In genomic region chr15:64701051-64701450, GRCh38 we compare ENCODE assay signal across 9 cellular contexts.
DNase-seq lines count a peak whose midpoint lies in the region; ATAC-seq and TF ChIP-seq lines count a peak whose summit lies in the region.
"Had no signal": no experiment of that assay in that cellular context is flagged by ENCODE, and none has a peak within 500 bp of the region (broad histone marks: within the 10 kb centered on the region; RNA-seq: fewer than 3 reads in every experiment).

No MANE protein-coding gene starts in this region.

- H3K36me3 Mint-ChIP-seq in CD4-positive, alpha-beta T cell (ENCODE audit: low read depth): peaks cover 16% of the 10 kb centered on the region

- peaks cover 74% of the 10 kb centered on the region for H3K4me1 Mint-ChIP-seq in CD4-positive, alpha-beta T cell (ENCODE audit: low read depth)

- POLR2A ChIA-PET in CD4-positive, alpha-beta T cell (lab: Charles Lee): interaction anchor here (1.1 to 1.3 kb wide), 2 partner anchors 27 to 193 kb away, joined by 3 to 4 read pairs; no protein-coding TSS in a partner anchor

- H3F3A ChIP-seq in OCI-LY1 (ENCODE audit: insufficient read depth, low read length): no peaks in the 10 kb centered on the region

- no peak for ATAC-seq in CD4-positive, alpha-beta T cell (ENCODE audit: poor library complexity)
- ATAC-seq in GM21529 (IDR thresholded peaks at IDR 0.05; ENCODE audit: unreplicated experiment) (no peak), HG03159 (IDR thresholded peaks at IDR 0.05; ENCODE audit: unreplicated experiment) (no peak)

- no peak for TF ChIP-seq POLR2A in esophagus squamous epithelium (IDR thresholded peaks at IDR 0.05)

- H3K4me2 ChIP-seq in OCI-LY1 (ENCODE audit: low read length) (peak overlapping the region; percentile 76), parathyroid adenoma (ENCODE audit: low read length) (peak overlapping the region; percentile 84)

- H3K9ac ChIP-seq in OCI-LY1 (ENCODE audit: low read length) (peak overlapping the region; percentile 85; the same call in 1 of the 2 replicates), parathyroid adenoma (no peak overlapping the region)

- H3K27ac Mint-ChIP-seq in CD4-positive, alpha-beta T cell: peak overlapping the region; percentile 62

- 38 to 58% methylated on average over 3 of the region's 3 CpGs for WGBS in esophagus squamous epithelium, 2 donors

- CTCF ChIA-PET in CD4-positive, alpha-beta T cell (lab: Charles Lee): interaction anchor here (0.7 to 2.3 kb wide), 3 partner anchors 27 to 1761 kb away, joined by 3 to 9 read pairs (median 5); no protein-coding TSS in a partner anchor

- H3K4me3 ChIP-seq in OCI-LY1 (ENCODE audit: low read depth, low read length, poor library complexity, severe bottlenecking): peak overlapping the region; percentile 86
- peak overlapping the region in 3 of 4 donors; percentile 86 to 98 (median 92) for H3K4me3 ChIP-seq in esophagus squamous epithelium
- peak overlapping the region; percentile 26 for H3K4me3 ChIP-seq in parathyroid adenoma (ENCODE audit: low read depth, low read length)

- H3K9me3 ChIP-seq in CD4-positive, alpha-beta T cell (ENCODE audit: control insufficient read depth, low read length): no peaks in the 10 kb centered on the region
- H3K9me3 ChIP-seq in OCI-LY1 (ENCODE audit: low read length) (no peaks in the 10 kb centered on the region), esophagus squamous epithelium (no peaks in the 10 kb centered on the region), parathyroid adenoma (ENCODE audit: control insufficient read depth, low read length) (no peaks in the 10 kb centered on the region)

- H3K27me3 ChIP-seq in CD4-positive, alpha-beta T cell (ENCODE audit: control insufficient read depth, insufficient read depth, low read length): no peaks in the 10 kb centered on the region
- H3K27me3 ChIP-seq in OCI-LY1 (ENCODE audit: insufficient read depth, low read length): no peaks in the 10 kb centered on the region
- no peaks in the 10 kb centered on the region for H3K27me3 ChIP-seq in esophagus squamous epithelium
- no peaks in the 10 kb centered on the region for H3K27me3 ChIP-seq in parathyroid adenoma (ENCODE audit: control insufficient read depth, insufficient read depth, low read length)

- no peak overlapping the region for H2AFZ ChIP-seq in OCI-LY1 (ENCODE audit: low read length)
- no peak overlapping the region for H2AFZ ChIP-seq in parathyroid adenoma

- H3K9me2 ChIP-seq in OCI-LY1 (ENCODE audit: low read depth, low read length): no peaks in the 10 kb centered on the region

- no peaks in the 10 kb centered on the region for H4K20me1 ChIP-seq in OCI-LY1 (ENCODE audit: insufficient read depth, low read length)

- TF ChIP-seq CTCF in CD4-positive, alpha-beta T cell (IDR thresholded peaks at IDR 0.05): no peak
- TF ChIP-seq CTCF in OCI-LY1 (IDR thresholded peaks at IDR 0.05; ENCODE audit: low read length) (no peak), esophagus squamous epithelium (IDR thresholded peaks at IDR 0.05) (no peak), parathyroid adenoma (IDR thresholded peaks at IDR 0.05) (no peak)

- H3K79me2 ChIP-seq in OCI-LY1 (ENCODE audit: insufficient read depth, low read length) (peaks cover 13% of the 10 kb centered on the region), parathyroid adenoma (peaks cover 22% of the 10 kb centered on the region)

- peak overlapping the region; percentile 85 for H3K4me3 Mint-ChIP-seq in CD4-positive, alpha-beta T cell

- no peak for DNase-seq in CD4-positive, alpha-beta T cell
- no peak for DNase-seq in esophagus squamous epithelium (lab: John Stamatoyannopoulos, UW)
- DNase-seq in NCI-H1092 treated with DMSO at 0.1 percent for 48 hours (lab: John Stamatoyannopoulos, UW): no peak
- no peak for DNase-seq in activated CD8-positive, alpha-beta memory T cell treated with anti-CD3 and anti-CD28 coated beads, Interleukin-2, amount 50 U/mL, for 4 hours
- DNase-seq: NCI-H1436 treated with DMSO at 0.1 percent for 48 hours had no signal

- intact Hi-C loops in CD4-positive, alpha-beta T cell (cut with DNase I, micrococcal nuclease): loop anchor here in 1 of 2 experiments (5.0 kb wide), 2 partner anchors 539 to 586 kb away; partner anchors contain the start of genes PARP16 and PPIB
- intact Hi-C loops in esophagus squamous epithelium (cut with DNase I): no loop called here

- H3K27ac ChIP-seq in CD4-positive, alpha-beta T cell (ENCODE audit: low read depth, low read length): no peak overlapping the region
- peak overlapping the region; percentile 5 for H3K27ac ChIP-seq in OCI-LY1 (ENCODE audit: low read depth, low read length, poor library complexity, severe bottlenecking)
- H3K27ac ChIP-seq in esophagus squamous epithelium: peak overlapping the region in 3 of 4 donors; percentile 61 to 94 (median 93)
- H3K27ac ChIP-seq in parathyroid adenoma: peak overlapping the region; percentile 77

- H3K9me3 Mint-ChIP-seq in CD4-positive, alpha-beta T cell: no peaks in the 10 kb centered on the region

- H3K36me3 ChIP-seq in OCI-LY1 (ENCODE audit: insufficient read depth, low read length) (no peaks in the 10 kb centered on the region), esophagus squamous epithelium (no peaks in the 10 kb centered on the region), parathyroid adenoma (ENCODE audit: control insufficient read depth, insufficient read depth, low read length) (no peaks in the 10 kb centered on the region)

- H3K4me1 ChIP-seq in OCI-LY1 (ENCODE audit: insufficient read depth, low read length, severe bottlenecking) (peaks cover 47% of the 10 kb centered on the region), esophagus squamous epithelium (peaks cover 51 to 75% (median 55%) of the 10 kb centered on the region in 3 donors), parathyroid adenoma (peaks cover 27% of the 10 kb centered on the region)

- H3K27me3 Mint-ChIP-seq in CD4-positive, alpha-beta T cell: no peaks in the 10 kb centered on the region

Comparison
In these comparisons a context has a peak if more than half of its experiments do, and no peak if none do; other contexts are left out.
1. H3K4me3 ChIP-seq: peak in every context shown above with its lines; median percentile 92 in esophagus squamous epithelium; 86 in OCI-LY1; 26 in parathyroid adenoma.